In the genomic region with DNA sequence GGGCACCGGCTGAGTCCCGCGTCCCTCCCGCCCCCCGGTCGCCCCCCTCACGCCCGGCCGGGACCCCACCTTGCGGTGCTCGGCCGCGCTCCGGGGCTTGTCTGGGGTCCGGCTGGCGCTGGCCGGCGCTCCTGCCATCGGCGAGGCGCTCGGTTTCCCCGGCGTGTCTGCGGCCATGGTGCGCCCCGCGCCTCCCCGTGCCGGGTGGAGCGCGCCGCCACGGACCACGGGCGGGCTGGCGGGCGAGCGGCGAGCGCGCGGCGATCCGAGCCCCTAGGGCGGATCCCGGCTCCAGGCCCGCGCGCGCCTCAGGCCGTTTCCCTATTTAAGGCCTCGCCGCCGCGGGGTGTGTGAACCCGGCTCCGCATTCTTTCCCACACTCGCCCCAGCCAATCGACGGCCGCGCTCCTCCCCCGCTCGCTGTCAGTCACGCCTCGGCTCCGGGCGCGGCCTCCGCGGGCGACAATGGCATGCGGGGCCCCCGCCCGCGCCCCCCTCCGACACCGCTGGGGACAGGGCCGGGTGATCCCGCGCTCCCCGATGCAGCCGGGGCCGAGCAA, we compare ENCODE assay signal across 9 cellular contexts. TPM values are rescaled to one million over a fixed set of nuclear protein-coding genes. Genes with fewer than 3 reads are reported as not detected.
DNase-seq lines count a peak whose midpoint lies in the region; ATAC-seq, FAIRE-seq and TF ChIP-seq lines count a peak whose summit lies in the region.
"Had no signal": no experiment of that assay in that cellular context is flagged by ENCODE, and none has a peak within 500 bp of the region (broad histone marks: within the 10 kb centered on the region; RNA-seq: fewer than 3 reads in every experiment).

A gene with protein sequence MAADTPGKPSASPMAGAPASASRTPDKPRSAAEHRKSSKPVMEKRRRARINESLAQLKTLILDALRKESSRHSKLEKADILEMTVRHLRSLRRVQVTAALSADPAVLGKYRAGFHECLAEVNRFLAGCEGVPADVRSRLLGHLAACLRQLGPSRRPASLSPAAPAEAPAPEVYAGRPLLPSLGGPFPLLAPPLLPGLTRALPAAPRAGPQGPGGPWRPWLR (minus strand): TSS at position 301 of the 560 bp plus-strand sequence. CDS start 124 bp downstream, at position 177.

- H3K9me1 ChIP-seq in keratinocyte (ENCODE audit: control insufficient read depth, extremely low read depth, insufficient read depth, low read length), result no peaks in the 10 kb centered on the region

- no peaks in the 10 kb centered on the region for H3K27me3 ChIP-seq in WERI-Rb-1 (ENCODE audit: insufficient read depth, low read depth, severe bottlenecking)
- peaks cover 30% of the 10 kb centered on the region for H3K27me3 ChIP-seq in keratinocyte (ENCODE audit: control insufficient read depth, extremely low read depth, insufficient read depth, low read length)
- H3K27me3 ChIP-seq in small intestine (ENCODE audit: control insufficient read depth in 2 of 2, insufficient read depth in 2 of 2, low read length in 2 of 2), result peaks cover 13 to 16% of the 10 kb centered on the region in 2 donors

- H3K36me3 Mint-ChIP-seq in chondrocyte (ENCODE audit: low read depth), result peaks cover 4% of the 10 kb centered on the region

- H3K4me3 ChIP-seq in WERI-Rb-1 (ENCODE audit: low read depth, low read length), result peak within 1 kb of the TSS; percentile 81
- peak within 1 kb of the TSS; percentile 64 to 80 (median 66) for H3K4me3 ChIP-seq in keratinocyte (ENCODE audit: control insufficient read depth in 2 of 3, extremely low read depth in 1 of 3, insufficient read depth in 2 of 3, low read depth in 1 of 3, low read length in 3 of 3)
- peak within 1 kb of the TSS; percentile 38 to 56 for H3K4me3 ChIP-seq in small intestine (ENCODE audit: low read depth in 1 of 2, low read length in 2 of 2)

- H3K4me3 Mint-ChIP-seq in chondrocyte (ENCODE audit: unreplicated experiment), result peak within 1 kb of the TSS; percentile 91

- peaks cover 23% of the 10 kb centered on the region for H3K4me1 Mint-ChIP-seq in chondrocyte (ENCODE audit: low read depth)

- H3K4me1 ChIP-seq in keratinocyte (ENCODE audit: control insufficient read depth, extremely low read depth, insufficient read depth, low read length) (peaks cover 18% of the 10 kb centered on the region), small intestine (ENCODE audit: control insufficient read depth in 2 of 2, insufficient read depth in 1 of 2, low read depth in 1 of 2, low read length in 1 of 2) (peaks cover 0 to 4% of the 10 kb centered on the region in 2 donors)

- peak within 1 kb of the TSS; percentile 19 for H2AFZ ChIP-seq in keratinocyte (ENCODE audit: control insufficient read depth, low read length)

- FAIRE-seq in keratinocyte (lab: Jason Lieb, UNC) (no peak), small intestine (lab: Jason Lieb, UNC) (no peak)
- FAIRE-seq: A204.1 had no signal

- 0 to 1% (median 1%) methylated on average over 46 to 85 of the region's 85 CpGs for WGBS in small intestine, 3 donors

- H3K79me2 ChIP-seq in keratinocyte (ENCODE audit: control insufficient read depth, insufficient read depth, low read length), result no peaks in the 10 kb centered on the region

- peak within 1 kb of the TSS; percentile 82 for H3K4me2 ChIP-seq in keratinocyte (ENCODE audit: control insufficient read depth, extremely low read depth, insufficient read depth, low read depth, low read length)

- DNase-seq in NCI-H1417 (lab: John Stamatoyannopoulos, UW) (peak; percentile 48 to 87 (median 87)), NCI-H1417 treated with DMSO at 0.1 percent for 48 hours (lab: John Stamatoyannopoulos, UW) (no peak), MV-4-11 (lab: John Stamatoyannopoulos, UW) (peak; percentile 66), WERI-Rb-1 (peak; percentile 94), chondrocyte (ENCODE audit: low spot score) (peak; percentile 97), keratinocyte (ENCODE audit: low read depth, low spot score) (no peak), small intestine (peak; percentile 81)

- peak within 1 kb of the TSS; percentile 99 for H3K27ac ChIP-seq in WERI-Rb-1
- peak within 1 kb of the TSS; percentile 86 for H3K27ac ChIP-seq in keratinocyte (ENCODE audit: control insufficient read depth, insufficient read depth, low read length)
- peak within 1 kb of the TSS in 1 of 2 donors; percentile 95 for H3K27ac ChIP-seq in small intestine (ENCODE audit: low read depth in 1 of 2, low read length in 1 of 2)

- TF ChIP-seq CTCF in WERI-Rb-1 (IDR thresholded peaks at IDR 0.05; ENCODE audit: low read depth, low read length) (no peak), chondrocyte (IDR thresholded peaks at IDR 0.05) (no peak), keratinocyte (optimal IDR thresholded peaks at IDR 0.05 in 1 of 3, IDR thresholded peaks at IDR 0.05 in 1 of 3, conservative IDR thresholded peaks at IDR 0.05 in 1 of 3; ENCODE audit: extremely low read depth in 1 of 3, insufficient read depth in 2 of 3, low read length in 3 of 3) (no peak)

- H3K27ac Mint-ChIP-seq in chondrocyte (ENCODE audit: unreplicated experiment), result peak within 1 kb of the TSS; percentile 99

- dilution Hi-C loops in keratinocyte (cut with MboI; ENCODE audit: extremely low pct_ligation_motif_present, low sequenced_read_pairs), result no loop called here

- H3K36me3 ChIP-seq in WERI-Rb-1 (peaks cover 16% of the 10 kb centered on the region), keratinocyte (ENCODE audit: control insufficient read depth in 2 of 2, extremely low read depth in 1 of 2, insufficient read depth in 2 of 2, low read length in 2 of 2) (no peaks in the 10 kb centered on the region), small intestine (ENCODE audit: control insufficient read depth in 2 of 2, insufficient read depth in 2 of 2, low read length in 2 of 2) (no peaks in the 10 kb centered on the region)

- peaks cover 5% of the 10 kb centered on the region for H4K20me1 ChIP-seq in keratinocyte (ENCODE audit: control insufficient read depth, extremely low read depth, insufficient read depth, low read length)

- no peaks in the 10 kb centered on the region for H3K9me3 Mint-ChIP-seq in chondrocyte (ENCODE audit: low read depth)

- H3K27me3 Mint-ChIP-seq in chondrocyte (ENCODE audit: low read depth), result no peaks in the 10 kb centered on the region

- H3K9me3 ChIP-seq in WERI-Rb-1 (ENCODE audit: severe bottlenecking) (no peaks in the 10 kb centered on the region), keratinocyte (ENCODE audit: control insufficient read depth, low read depth, low read length) (no peaks in the 10 kb centered on the region), small intestine (ENCODE audit: control insufficient read depth, low read depth) (no peaks in the 10 kb centered on the region)

- peak within 1 kb of the TSS; percentile 91 for H3K9ac ChIP-seq in keratinocyte (ENCODE audit: control insufficient read depth, extremely low read depth, insufficient read depth, low read length)

- no peak for ATAC-seq in HG03025 (IDR thresholded peaks at IDR 0.05; ENCODE audit: low FRiP score, unreplicated experiment)

RNA-seq across cellular contexts. Expression of the gene that starts here (rescaled TPM):
- 56.6 to 137 TPM (median 136 TPM) in 3 replicates for total RNA-seq in chondrocyte
- 3.0 to 14.7 TPM (median 3.1 TPM) in 3 replicates for polyA plus RNA-seq in keratinocyte
- 9.0 TPM for polyA plus RNA-seq in keratinocyte (2011; ENCODE audit: low read depth)
- polyA plus RNA-seq in keratinocyte (2011; cell fraction: cytosol; rRNA removed), result 4.3 and 19.7 TPM in 2 replicates
- polyA plus RNA-seq in keratinocyte (2011; cell fraction: nucleus; rRNA removed), result 35.8 and 69.8 TPM in 2 replicates
- polyA plus RNA-seq in keratinocyte (2012; ENCODE audit: low replicate concordance), result 4.7 and 19.6 TPM in 2 replicates
- 0.35 to 0.79 TPM (median 0.76 TPM) in 3 replicates for polyA minus RNA-seq in keratinocyte
- 22.4 TPM for polyA minus RNA-seq in keratinocyte (2011; cell fraction: cytosol; rRNA and poly(A)+ RNA removed)
- polyA minus RNA-seq in keratinocyte (2011; cell fraction: nucleus; rRNA and poly(A)+ RNA removed), result 5.4 and 11.4 TPM in 2 replicates
- 1 to 10 TPM in 2 of 3 donors, under 1 TPM in 1; 0.89 to 8.2 (median 6.2) TPM for polyA plus RNA-seq in small intestine

Comparison
In these comparisons a context has a peak if more than half of its experiments do, and no peak if none do; other contexts are left out.
1. DNase-seq: peak in NCI-H1417 (3 of 3), MV-4-11 (single experiment), WERI-Rb-1 (single experiment), chondrocyte (single experiment) and small intestine (single experiment); none in NCI-H1417 treated with DMSO at 0.1 percent for 48 hours (single experiment) and keratinocyte (single experiment).
2. Peak in every context shown above with its lines, with median percentiles within 50 percentile points of each other: H3K4me3 ChIP-seq.